17 cellular contexts compared by ENCODE assay signal in the genomic region with DNA sequence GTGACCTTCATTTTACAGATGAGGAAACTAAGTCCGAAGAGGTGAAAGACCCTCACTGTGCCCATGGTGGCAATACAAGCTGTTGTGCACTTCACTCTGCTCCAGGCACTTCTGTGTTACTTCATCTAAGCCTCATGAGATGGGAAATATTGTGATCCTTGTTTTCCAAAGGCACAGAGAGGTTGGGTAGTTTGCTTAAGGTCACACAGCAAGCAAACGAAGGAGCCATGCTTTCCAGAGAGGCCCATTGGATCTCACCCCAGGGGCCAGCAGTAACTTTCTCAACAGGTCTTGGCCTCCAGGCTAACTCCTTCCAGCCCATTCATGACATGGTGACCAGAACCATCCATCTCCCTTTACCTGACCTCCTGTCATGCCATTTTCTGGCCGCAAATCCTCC.
DNase-seq lines count a peak whose midpoint lies in the region; ATAC-seq, FAIRE-seq and TF ChIP-seq lines count a peak whose summit lies in the region.
"Had no signal": no experiment of that assay in that cellular context is flagged by ENCODE, and none has a peak within 500 bp of the region (broad histone marks: within the 10 kb centered on the region; RNA-seq: fewer than 3 reads in every experiment).

No MANE protein-coding gene starts in this region.

- H4K8ac ChIP-seq in IMR-90 (ENCODE audit: low read depth in 2 of 2, low read length in 2 of 2) (no peak overlapping the region), H1 (ENCODE audit: extremely low read depth, insufficient read depth, low read length) (no peak overlapping the region)

- POLR2A ChIA-PET in IMR-90 (lab: Charles Lee; ENCODE audit: unreplicated experiment): no interaction called here
- POLR2A ChIA-PET in H1 (lab: Charles Lee; ENCODE audit: partially characterized antibody): interaction anchor here (0.6 kb wide), 1 partner anchor 803 kb away, joined by 3 read pairs; no protein-coding TSS in a partner anchor

- H2BK15ac ChIP-seq in IMR-90 (ENCODE audit: low read depth, low read length): no peak overlapping the region
- peak overlapping the region; percentile 8; the same call in 1 of the 2 replicates for H2BK15ac ChIP-seq in H1 (ENCODE audit: low read length)

- H3K36me3 ChIP-seq in IMR-90 (ENCODE audit: control insufficient read depth, insufficient read depth, low read length): no peaks in the 10 kb centered on the region
- no peaks in the 10 kb centered on the region for H3K36me3 ChIP-seq in H1 (ENCODE audit: control insufficient read depth in 2 of 4, insufficient read depth in 4 of 4, low read length in 3 of 4)
- no peaks in the 10 kb centered on the region for H3K36me3 ChIP-seq in sigmoid colon
- no peaks in the 10 kb centered on the region for H3K36me3 ChIP-seq in mucosa of descending colon (ENCODE audit: low read depth)

- no peak for ATAC-seq in IMR-90 (ENCODE audit: low read depth)
- ATAC-seq in mucosa of descending colon: no peak
- no peak for ATAC-seq in GM21619 (IDR thresholded peaks at IDR 0.05; ENCODE audit: unreplicated experiment)
- ATAC-seq: GM23338 had no signal

- no peak overlapping the region for H3K27ac ChIP-seq in IMR-90 (ENCODE audit: insufficient read depth, low read length)
- H3K27ac ChIP-seq in H1 (ENCODE audit: low read depth, low read length): no peak overlapping the region
- peak overlapping the region; percentile 17 to 51 (median 40) for H3K27ac ChIP-seq in sigmoid colon
- H3K27ac ChIP-seq: C4-2B had no signal

- H3K56ac ChIP-seq in IMR-90 (ENCODE audit: extremely low read depth, insufficient read depth, low read length) (no peak overlapping the region), H1 (replicated peaks; ENCODE audit: insufficient read length, low read depth, low read length) (no peak overlapping the region)

- in situ Hi-C loops in IMR-90 (cut with MboI; ENCODE audit: low sequenced_read_pairs): no loop called here

- H2BK12ac ChIP-seq in H1 (ENCODE audit: low read depth, low read length): no peak overlapping the region

- peaks cover 2% of the 10 kb centered on the region; the same call in 1 of the 2 replicates for H3K9me3 ChIP-seq in IMR-90 (ENCODE audit: control insufficient read depth, insufficient read depth, low read length)
- no peaks in the 10 kb centered on the region for H3K9me3 ChIP-seq in H1 (ENCODE audit: insufficient read depth in 2 of 2, low read depth in 1 of 2, low read length in 1 of 2)
- no peaks in the 10 kb centered on the region for H3K9me3 ChIP-seq in sigmoid colon
- H3K9me3 ChIP-seq in mucosa of descending colon: no peaks in the 10 kb centered on the region
- H3K9me3 ChIP-seq: Caco-2 had no signal

- no peak overlapping the region for H4K91ac ChIP-seq in IMR-90 (ENCODE audit: insufficient read depth, low read depth, low read length)
- no peak overlapping the region for H4K91ac ChIP-seq in H1 (replicated peaks; ENCODE audit: insufficient read length, low read length)

- H4K20me1 ChIP-seq in IMR-90 (ENCODE audit: insufficient read depth, low read length): no peaks in the 10 kb centered on the region
- peaks cover 0 to 7% of the 10 kb centered on the region in 2 experiments for H4K20me1 ChIP-seq in H1 (replicated peaks in 1 of 2; ENCODE audit: control insufficient read depth in 1 of 2, insufficient read depth in 2 of 2, low read length in 2 of 2)

- dilution Hi-C loops in IMR-90 (cut with HindIII; ENCODE audit: low sequenced_read_pairs, unreplicated experiment): no loop called here

- FAIRE-seq in H1 (lab: Jason Lieb, UNC): no peak
- FAIRE-seq: A204.1, D721Med, G401.6, GM12891, GM18507 had no signal

- H3K14ac ChIP-seq in IMR-90 (replicated peaks; ENCODE audit: low read depth, low read length) (no peak overlapping the region), H1 (ENCODE audit: insufficient read length) (no peak overlapping the region)

- H3K4me1 ChIP-seq in IMR-90 (ENCODE audit: control insufficient read depth, insufficient read depth, low read length) (no peaks in the 10 kb centered on the region; the same call in 1 of the 2 replicates), H1 (replicated peaks in 1 of 4; ENCODE audit: control insufficient read depth in 3 of 4, insufficient read depth in 4 of 4, low read length in 3 of 4) (peaks cover 0 to 1% (median under 1%) of the 10 kb centered on the region in 4 experiments; a peak in 1 of 7 replicates), sigmoid colon (no peaks in the 10 kb centered on the region), mucosa of descending colon (ENCODE audit: low read depth) (no peaks in the 10 kb centered on the region)
- H3K4me1 ChIP-seq: Caco-2 had no signal

- no peak for TF ChIP-seq RAD21 in IMR-90 (IDR thresholded peaks at IDR 0.05; ENCODE audit: low read length)
- no peak for TF ChIP-seq RAD21 in H1 (IDR thresholded peaks at IDR 0.05 in 1 of 2, conservative IDR thresholded peaks at IDR 0.05 in 1 of 2; ENCODE audit: low read depth in 2 of 2, low read length in 2 of 2)

- WGBS in IMR-90 (ENCODE audit: extremely low coverage in 2 of 2, insufficient read length in 1 of 2), 2 experiments: 0% methylated on average over 1 of the region's 3 CpGs; no CpG with 5 or more reads in 1 of the 2 experiments
- 87% methylated on average over 3 of the region's 3 CpGs; no CpG with 5 or more reads in 1 of the 2 experiments for WGBS in H1 (ENCODE audit: extremely low coverage in 1 of 2, insufficient coverage in 1 of 2, insufficient read length in 1 of 2, insufficient replicate concordance in 2 of 2, low coverage in 1 of 2, low lambda C conversion rate in 2 of 2, missing lambda C conversion rate in 1 of 2), 2 experiments
- 93 to 94% methylated on average over 3 of the region's 3 CpGs for WGBS in sigmoid colon, 2 donors

- no peak overlapping the region for H2AK5ac ChIP-seq in IMR-90 (ENCODE audit: low read depth, low read length)
- no peak overlapping the region for H2AK5ac ChIP-seq in H1 (ENCODE audit: low read depth, low read length)

- intact Hi-C loops in IMR-90 (cut with micrococcal nuclease): no loop called here
- intact Hi-C loops in sigmoid colon (cut with DNase I): no loop called here
- intact Hi-C loops in mucosa of descending colon (cut with DNase I, micrococcal nuclease): no loop called here

- H3K4ac ChIP-seq in IMR-90 (ENCODE audit: low read depth, low read length) (no peak overlapping the region), H1 (replicated peaks; ENCODE audit: insufficient read length, low read depth, low read length) (peak overlapping the region; percentile 28)

- no peak for TF ChIP-seq POLR2A in IMR-90 (IDR thresholded peaks at IDR 0.05; ENCODE audit: low read depth, low read length)
- TF ChIP-seq POLR2A in H1 (IDR thresholded peaks at IDR 0.05; ENCODE audit: control extremely low read depth in 1 of 2, low read depth in 2 of 2, low read length in 2 of 2): no peak
- TF ChIP-seq POLR2A in sigmoid colon (IDR thresholded peaks at IDR 0.05): no peak

- H3K9ac ChIP-seq in IMR-90 (ENCODE audit: low read depth, low read length): no peak overlapping the region
- H3K9ac ChIP-seq in H1 (replicated peaks in 1 of 4; ENCODE audit: extremely low read depth in 1 of 4, low read depth in 3 of 4, low read length in 3 of 4): no peak overlapping the region

- H4K5ac ChIP-seq in IMR-90 (ENCODE audit: low read depth, low read length) (no peak overlapping the region), H1 (ENCODE audit: insufficient read length, low read depth, low read length) (no peak overlapping the region)

- peaks cover 12% of the 10 kb centered on the region; the same call in 1 of the 2 replicates for H3K23me2 ChIP-seq in H1 (ENCODE audit: low read depth, low read length)

- TF ChIP-seq CTCF in IMR-90 (conservative IDR thresholded peaks at IDR 0.05; ENCODE audit: low read depth, low read length): no peak
- no peak for TF ChIP-seq CTCF in H1 (IDR thresholded peaks at IDR 0.05; ENCODE audit: control extremely low read depth in 1 of 3, insufficient read depth in 1 of 3, low read depth in 1 of 3, low read length in 3 of 3)
- TF ChIP-seq CTCF in sigmoid colon (IDR thresholded peaks at IDR 0.05): no peak
- no peak for TF ChIP-seq CTCF in mucosa of descending colon (IDR thresholded peaks at IDR 0.05)

- no peaks in the 10 kb centered on the region for H3K79me1 ChIP-seq in IMR-90 (ENCODE audit: low read depth in 1 of 2, low read length in 2 of 2)
- no peaks in the 10 kb centered on the region for H3K79me1 ChIP-seq in H1 (ENCODE audit: low read depth, low read length)

- H2AK9ac ChIP-seq in IMR-90 (replicated peaks; ENCODE audit: low read depth, low read length, poor library complexity): no peak overlapping the region

- H3K4me3 ChIP-seq in IMR-90 (ENCODE audit: insufficient read depth, low read depth, low read length) (no peak overlapping the region), H1 (ENCODE audit: extremely low read depth in 1 of 4, insufficient read depth in 2 of 4, low read depth in 3 of 4, low read length in 4 of 4) (no peak overlapping the region), sigmoid colon (no peak overlapping the region), mucosa of descending colon (no peak overlapping the region)
- H3K4me3 ChIP-seq: GM23338 had no signal

- H3K79me2 ChIP-seq in H1 (ENCODE audit: control insufficient read depth in 1 of 2, insufficient read depth in 2 of 2, low read length in 2 of 2): no peaks in the 10 kb centered on the region

- no peak overlapping the region for H2BK120ac ChIP-seq in IMR-90 (ENCODE audit: low read depth, low read length)
- H2BK120ac ChIP-seq in H1 (replicated peaks; ENCODE audit: low read depth, low read length): no peak overlapping the region

- peaks cover 7% of the 10 kb centered on the region; the same call in 1 of the 2 replicates for H3K9me1 ChIP-seq in IMR-90 (ENCODE audit: insufficient read depth, low read length)

- no peak overlapping the region for H3K18ac ChIP-seq in IMR-90 (ENCODE audit: low read depth, low read length)
- H3K18ac ChIP-seq in H1 (ENCODE audit: extremely low read depth, low read length): no peak overlapping the region

- no TSS peak for BruUV-seq in IMR-90 (replicated peaks; lab: Mats Ljungman, UMichigan)

- no peak overlapping the region for H2AFZ ChIP-seq in IMR-90 (replicated peaks; ENCODE audit: low read length, poor library complexity)
- H2AFZ ChIP-seq in H1 (ENCODE audit: low read length): no peak overlapping the region
- H2AFZ ChIP-seq: GM23338 had no signal

- H2BK20ac ChIP-seq in IMR-90 (ENCODE audit: low read depth, low read length) (0 out of 2 replicates have a peak overlapping the region, but pooled peaks have one; percentile 21), H1 (ENCODE audit: low read length) (no peak overlapping the region)

- H2BK5ac ChIP-seq in IMR-90 (ENCODE audit: low read depth, low read length, poor library complexity, severe bottlenecking) (no peak overlapping the region), H1 (ENCODE audit: low read depth, low read length) (no peak overlapping the region)

- H3K4me2 ChIP-seq in IMR-90 (ENCODE audit: low read depth, low read length) (no peak overlapping the region), H1 (ENCODE audit: insufficient read depth in 1 of 2, low read depth in 2 of 2, low read length in 2 of 2) (no peak overlapping the region)
- H3K4me2 ChIP-seq: GM23338 had no signal

- H3K23ac ChIP-seq in IMR-90 (ENCODE audit: low read depth, low read length) (no peak overlapping the region), H1 (ENCODE audit: insufficient read length) (no peak overlapping the region)

- H3K27me3 ChIP-seq in IMR-90 (ENCODE audit: control insufficient read depth, insufficient read depth, low read length) (peaks cover 9% of the 10 kb centered on the region; the same call in 1 of the 2 replicates), H1 (replicated peaks in 1 of 4; ENCODE audit: control insufficient read depth in 3 of 4, extremely low read depth in 1 of 4, insufficient read depth in 3 of 4, low read length in 3 of 4) (no peaks in the 10 kb centered on the region; a peak in 2 of 7 replicates), sigmoid colon (no peaks in the 10 kb centered on the region)

- CTCF ChIA-PET in IMR-90 (lab: Yijun Ruan, JAX): no interaction called here
- CTCF ChIA-PET in H1 (lab: Charles Lee; ENCODE audit: partially characterized antibody): interaction anchor here (0.7 to 1.1 kb wide), 3 partner anchors 52 to 357 kb away, joined by 3 to 4 read pairs (median 4); no protein-coding TSS in a partner anchor

- TF ChIP-seq EP300 in H1 (IDR thresholded peaks at IDR 0.05; ENCODE audit: borderline replicate concordance in 1 of 2, low read depth in 2 of 2, low read length in 2 of 2): no peak
- TF ChIP-seq EP300 in sigmoid colon (IDR thresholded peaks at IDR 0.05): no peak

- DNase-seq in IMR-90 (no peak), H1 (ENCODE audit: low read depth in 1 of 2, low spot score in 2 of 2) (no peak), sigmoid colon (no peak), mucosa of descending colon (no peak), T-helper 9 cell (no peak)
- DNase-seq: AML-193; Caco-2; CD4-positive, alpha-beta T cell; H9 had no signal

Comparison
In these comparisons a context has a peak if more than half of its experiments do, and no peak if none do; other contexts are left out.
1. H3K27ac ChIP-seq: peak in sigmoid colon (4 of 4); none in IMR-90 (single experiment) and H1 (single experiment).